In genomic region chr16:22141746-22142145, GRCh38 we compare ENCODE assay signal across 11 cellular contexts. TPM values are rescaled to one million over a fixed set of nuclear protein-coding genes. Genes with fewer than 3 reads are reported as not detected.
DNase-seq lines count a peak whose midpoint lies in the region; ATAC-seq and TF ChIP-seq lines count a peak whose summit lies in the region.
"Had no signal": no experiment of that assay in that cellular context is flagged by ENCODE, and none has a peak within 500 bp of the region (broad histone marks: within the 10 kb centered on the region; RNA-seq: fewer than 3 reads in every experiment).

No MANE protein-coding gene starts in this region.

- H2AFZ ChIP-seq in OCI-LY7 (ENCODE audit: low read length), result no peak overlapping the region

- TF ChIP-seq CTCF in left ventricle myocardium inferior (IDR thresholded peaks at IDR 0.05; ENCODE audit: borderline replicate concordance), result peak; percentile 23
- peak; percentile 70 for TF ChIP-seq CTCF in OCI-LY7 (conservative IDR thresholded peaks at IDR 0.05; ENCODE audit: low read length)
- TF ChIP-seq CTCF in fibroblast of pulmonary artery (IDR thresholded peaks at IDR 0.05; ENCODE audit: low read length, missing control alignments), result peak; percentile 55
- TF ChIP-seq CTCF in CD4-positive, alpha-beta T cell (IDR thresholded peaks at IDR 0.05), result no peak
- no peak for TF ChIP-seq CTCF in GM20000 (IDR thresholded peaks at IDR 0.05; ENCODE audit: extremely low read depth, missing control alignments)

- no peak for ATAC-seq in Right ventricle myocardium inferior
- ATAC-seq in CD4-positive, alpha-beta T cell (ENCODE audit: poor library complexity), result no peak

- H3K9me3 Mint-ChIP-seq in CD4-positive, alpha-beta T cell, result no peaks in the 10 kb centered on the region

- no peaks in the 10 kb centered on the region for H3K79me2 ChIP-seq in OCI-LY7 (ENCODE audit: insufficient read depth, low read depth, low read length)

- POLR2A ChIA-PET in OCI-LY7 (lab: Charles Lee), result no interaction called here
- POLR2A ChIA-PET in CD4-positive, alpha-beta T cell (lab: Charles Lee), result interaction anchor here (0.5 kb wide), 1 partner anchor 43 kb away, joined by 4 read pairs; no protein-coding TSS in a partner anchor

- no peaks in the 10 kb centered on the region for H3K9me2 ChIP-seq in OCI-LY7 (ENCODE audit: insufficient read depth, low read length)

- H3K9me3 ChIP-seq in left ventricle myocardium inferior (replicated peaks), result no peaks in the 10 kb centered on the region
- no peaks in the 10 kb centered on the region for H3K9me3 ChIP-seq in OCI-LY7 (ENCODE audit: low read length)
- H3K9me3 ChIP-seq in CD4-positive, alpha-beta T cell (ENCODE audit: control insufficient read depth, low read length), result no peaks in the 10 kb centered on the region

- H3K36me3 Mint-ChIP-seq in CD4-positive, alpha-beta T cell (ENCODE audit: low read depth), result no peaks in the 10 kb centered on the region

- H3K4me3 ChIP-seq in left ventricle myocardium inferior (no peak overlapping the region), OCI-LY7 (ENCODE audit: low read depth, low read length, poor library complexity, severe bottlenecking) (no peak overlapping the region), fibroblast of pulmonary artery (replicated peaks; ENCODE audit: low read depth, low read length) (no peak overlapping the region)

- BruUV-seq in OCI-LY7 (replicated peaks; lab: Mats Ljungman, UMichigan), result no TSS peak

- no peaks in the 10 kb centered on the region for H3K4me1 Mint-ChIP-seq in CD4-positive, alpha-beta T cell (ENCODE audit: low read depth)

- CTCF ChIA-PET in OCI-LY7 (lab: Charles Lee; ENCODE audit: unreplicated experiment), result interaction anchor here (1.0 kb wide), 1 partner anchor 46 kb away, joined by 3 read pairs; no protein-coding TSS in a partner anchor
- CTCF ChIA-PET in CD4-positive, alpha-beta T cell (lab: Charles Lee), result no interaction called here

- no peaks in the 10 kb centered on the region for H4K20me1 ChIP-seq in OCI-LY7 (ENCODE audit: insufficient read depth, low read length)

- no peaks in the 10 kb centered on the region for H3K4me1 ChIP-seq in left ventricle myocardium inferior
- no peaks in the 10 kb centered on the region for H3K4me1 ChIP-seq in OCI-LY7 (ENCODE audit: insufficient read depth, low read length, poor library complexity, severe bottlenecking)

- H3K4me3 Mint-ChIP-seq in CD4-positive, alpha-beta T cell, result no peak overlapping the region

- peaks cover 3% of the 10 kb centered on the region for H3K27me3 Mint-ChIP-seq in CD4-positive, alpha-beta T cell

- H3K4me2 ChIP-seq in OCI-LY7 (ENCODE audit: low read length), result no peak overlapping the region

- H3K27me3 ChIP-seq in left ventricle myocardium inferior (ENCODE audit: low read depth), result no peaks in the 10 kb centered on the region
- H3K27me3 ChIP-seq in CD4-positive, alpha-beta T cell (ENCODE audit: control insufficient read depth, insufficient read depth, low read length), result no peaks in the 10 kb centered on the region

- H3K27ac ChIP-seq in left ventricle myocardium inferior (replicated peaks) (no peak overlapping the region), OCI-LY7 (ENCODE audit: low read depth, low read length, poor library complexity, severe bottlenecking) (no peak overlapping the region)
- no peak overlapping the region for H3K27ac ChIP-seq in CD4-positive, alpha-beta T cell (ENCODE audit: low read depth, low read length)

- intact Hi-C loops in left ventricle myocardium inferior (cut with micrococcal nuclease) (no loop called here), Right ventricle myocardium inferior (cut with DNase I) (no loop called here), OCI-LY7 (cut with micrococcal nuclease; ENCODE audit: unreplicated experiment) (no loop called here)
- intact Hi-C loops in CD4-positive, alpha-beta T cell (cut with DNase I, micrococcal nuclease), result no loop called here

- no peak overlapping the region for H3K27ac Mint-ChIP-seq in CD4-positive, alpha-beta T cell

- H3K36me3 ChIP-seq in left ventricle myocardium inferior, result no peaks in the 10 kb centered on the region
- no peaks in the 10 kb centered on the region for H3K36me3 ChIP-seq in OCI-LY7 (ENCODE audit: insufficient read depth, low read length)

- DNase-seq in left ventricle myocardium inferior (no peak), Right ventricle myocardium inferior (ENCODE audit: missing footprints) (no peak), OCI-LY7 (ENCODE audit: low spot score) (peak; percentile 10), fibroblast of pulmonary artery (ENCODE audit: low read depth) (peak; percentile 15), NCI-H1092 treated with DMSO at 0.1 percent for 48 hours (lab: John Stamatoyannopoulos, UW) (no peak), GM20000 (ENCODE audit: low spot score) (no peak), NCI-H2171 (lab: John Stamatoyannopoulos, UW) (no peak)
- DNase-seq in CD4-positive, alpha-beta T cell, result no peak
- DNase-seq: stimulated activated CD4-positive, alpha-beta T cell treated with anti-CD3 and anti-CD28 coated beads, Interleukin-4, amount 100 ng/mL, for 4 hours had no signal

RNA-seq across cellular contexts. Expression of gene SDR42E2, which starts 20.6 kb away (rescaled TPM):
- total RNA-seq in left ventricle myocardium inferior (0.08 TPM), Right ventricle myocardium inferior (not detected), OCI-LY7 (2022) (0.28 and 0.29 TPM in 2 replicates)
- not detected in 2 replicates for total RNA-seq in OCI-LY7 (2014; rRNA removed; shearing (Covaris generic))
- total RNA-seq in CD4-positive, alpha-beta T cell, result 1 to 10 TPM; 1.0 to 1.3 TPM
- total RNA-seq: cerebellum, lower leg skin had no signal

RNA-seq across cellular contexts. Expression of gene VWA3A, which starts 49.4 kb away (rescaled TPM):
- total RNA-seq in left ventricle myocardium inferior (0.25 TPM), Right ventricle myocardium inferior (0.81 TPM), OCI-LY7 (2022) (not detected in 2 replicates)
- total RNA-seq in OCI-LY7 (2014; rRNA removed; shearing (Covaris generic)), result not detected in 2 replicates
- under 1 TPM; 0.27 to 0.47 TPM for total RNA-seq in CD4-positive, alpha-beta T cell

Comparison
In these comparisons a context has a peak if more than half of its experiments do, and no peak if none do; other contexts are left out.
1. DNase-seq: peak in OCI-LY7 (single experiment) and fibroblast of pulmonary artery (single experiment); none in left ventricle myocardium inferior (single experiment), Right ventricle myocardium inferior (single experiment), CD4-positive, alpha-beta T cell (0 of 10), NCI-H1092 treated with DMSO at 0.1 percent for 48 hours (single experiment), GM20000 (single experiment) and NCI-H2171 (single experiment).
2. CTCF ChIP-seq: peak in left ventricle myocardium inferior (single experiment), OCI-LY7 (single experiment) and fibroblast of pulmonary artery (single experiment); none in CD4-positive, alpha-beta T cell (single experiment) and GM20000 (single experiment).